13 cellular contexts compared by ENCODE assay signal in the genomic region with DNA sequence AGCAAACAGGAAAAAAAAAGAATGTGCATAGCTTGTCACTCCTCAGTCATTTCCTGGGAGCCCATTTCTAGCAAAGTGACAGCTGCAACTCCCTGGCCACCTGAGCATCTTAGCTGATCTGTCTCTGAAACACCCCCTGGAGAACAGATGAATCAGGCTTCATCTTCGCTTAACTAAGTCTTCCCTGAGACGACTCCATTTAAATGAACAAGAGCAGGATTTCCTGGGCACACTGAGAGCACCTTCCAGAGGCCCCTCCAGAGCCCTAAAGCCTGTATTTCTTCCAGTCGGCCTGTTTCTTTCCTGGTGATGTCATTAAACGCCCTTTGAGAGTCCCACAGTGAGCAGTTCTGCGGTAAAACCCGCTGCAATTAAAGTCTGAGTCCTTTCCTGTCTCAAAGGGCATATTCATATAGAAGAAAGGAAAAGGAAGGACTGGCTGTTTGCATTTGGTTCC. TPM values are rescaled to one million over a fixed set of nuclear protein-coding genes. Genes with fewer than 3 reads are reported as not detected.
DNase-seq lines count a peak whose midpoint lies in the region; ATAC-seq, FAIRE-seq and TF ChIP-seq lines count a peak whose summit lies in the region.
"Had no signal": no experiment of that assay in that cellular context is flagged by ENCODE, and none has a peak within 500 bp of the region (broad histone marks: within the 10 kb centered on the region; RNA-seq: fewer than 3 reads in every experiment).

No MANE protein-coding gene starts in this region.

- FAIRE-seq in endothelial cell of umbilical vein (lab: Jason Lieb, UNC), result peak; percentile 98
- no peak for FAIRE-seq in urothelium cell line (lab: Jason Lieb, UNC)
- FAIRE-seq: K562, keratinocyte had no signal

- H3K36me3 ChIP-seq in heart right ventricle, result peaks cover 0 to 85% (median 0%) of the 10 kb centered on the region in 9 donors
- no peaks in the 10 kb centered on the region for H3K36me3 ChIP-seq in endothelial cell of umbilical vein (ENCODE audit: control insufficient read depth in 2 of 2, extremely low read depth in 1 of 2, insufficient read depth in 2 of 2, low read length in 2 of 2)

- H3K9me1 ChIP-seq in endothelial cell of umbilical vein (replicated peaks; ENCODE audit: control insufficient read depth, extremely low read depth, insufficient read depth, low read length), result no peaks in the 10 kb centered on the region

- dilution Hi-C loops in endothelial cell of umbilical vein (cut with MboI; ENCODE audit: extremely low pct_ligation_motif_present, low sequenced_read_pairs), result no loop called here

- H3K9ac ChIP-seq in endothelial cell of umbilical vein (replicated peaks; ENCODE audit: extremely low read depth, insufficient read depth, low read length), result peak overlapping the region; percentile 60

- H3K4me1 ChIP-seq in heart right ventricle, result peaks cover 8 to 86% (median 46%) of the 10 kb centered on the region in 9 donors
- peaks cover 38% of the 10 kb centered on the region for H3K4me1 ChIP-seq in endothelial cell of umbilical vein (ENCODE audit: control insufficient read depth, extremely low read depth, insufficient read depth, low read length)

- POLR2A ChIA-PET in endothelial cell of umbilical vein (lab: Charles Lee), result interaction anchor here (1.5 kb wide), 1 partner anchor 15 kb away, joined by 3 read pairs; no protein-coding TSS in a partner anchor

- H3K9me3 ChIP-seq in heart right ventricle (peaks cover 0 to 9% (median 0%) of the 10 kb centered on the region in 11 donors), endothelial cell of umbilical vein (replicated peaks; ENCODE audit: control insufficient read depth, insufficient read depth, low read length) (no peaks in the 10 kb centered on the region)

- DNase-seq in heart right ventricle (no peak), Right ventricle myocardium inferior (ENCODE audit: missing footprints) (no peak), RKO (ENCODE audit: low spot score) (peak; percentile 13), endothelial cell of umbilical vein (ENCODE audit: low read depth, low spot score) (peak; percentile 77), urothelium cell line (ENCODE audit: low spot score) (peak; percentile 49), NCI-H1105 (lab: John Stamatoyannopoulos, UW) (no peak)
- DNase-seq: effector CD4-positive, alpha-beta T cell; stimulated activated naive B cell treated with anti-CD40 and anti-IgM and Interleukin-4, amounts not matched to agents 10 μg/mL and 1 μg/mL and 100 μg/mL, for 72 hours had no signal

- intact Hi-C loops in heart right ventricle (cut with DNase I) (no loop called here), Right ventricle myocardium inferior (cut with DNase I) (no loop called here), endothelial cell of umbilical vein (cut with micrococcal nuclease) (loop anchor here (1.0 to 5.0 kb wide), 5 partner anchors 11 to 90 kb away; partner anchors contain the start of genes SMAD5 and TGFBI)

- TF ChIP-seq POLR2A in endothelial cell of umbilical vein (IDR thresholded peaks at IDR 0.05; ENCODE audit: low read depth, low read length), result peak; percentile 42

- H3K4me3 ChIP-seq in heart right ventricle (no peak overlapping the region), endothelial cell of umbilical vein (replicated peaks in 1 of 3; ENCODE audit: insufficient read depth in 1 of 3, low read depth in 1 of 3, low read length in 3 of 3) (no peak overlapping the region)
- H3K4me3 ChIP-seq: K562 had no signal

- H3K27ac ChIP-seq in heart right ventricle (peak overlapping the region in 7 of 10 donors; percentile 13 to 68 (median 43)), endothelial cell of umbilical vein (ENCODE audit: insufficient read depth, low read depth, low read length) (peak overlapping the region; percentile 85)

- H3K27me3 ChIP-seq in heart right ventricle (no peaks in the 10 kb centered on the region), endothelial cell of umbilical vein (ENCODE audit: control insufficient read depth in 2 of 2, insufficient read depth in 2 of 2, low read length in 2 of 2) (no peaks in the 10 kb centered on the region)

- no peaks in the 10 kb centered on the region for H4K20me1 ChIP-seq in endothelial cell of umbilical vein (replicated peaks; ENCODE audit: control insufficient read depth, extremely low read depth, insufficient read depth, low read length)

- TF ChIP-seq CTCF in heart right ventricle (IDR thresholded peaks at IDR 0.05) (no peak), endothelial cell of umbilical vein (IDR thresholded peaks at IDR 0.05; ENCODE audit: extremely low read depth in 1 of 2, insufficient read depth in 1 of 2, low read depth in 1 of 2, low read length in 2 of 2) (no peak)

- 36 to 47% methylated on average over 6 of the region's 6 CpGs for WGBS in heart right ventricle, 2 donors

- no peak overlapping the region for H2AFZ ChIP-seq in endothelial cell of umbilical vein (ENCODE audit: low read depth, low read length)

- no TSS peak for BruUV-seq in endothelial cell of umbilical vein (replicated peaks; lab: Mats Ljungman, UMichigan)

- H3K4me2 ChIP-seq in endothelial cell of umbilical vein (ENCODE audit: insufficient read depth, low read length), result peak overlapping the region; percentile 64

- CTCF ChIA-PET in endothelial cell of umbilical vein (lab: Charles Lee), result interaction anchor here (0.8 to 2.2 kb wide), 5 partner anchors 12 to 66 kb away, joined by 3 to 10 read pairs (median 5); partner anchors contain the start of gene TGFBI

- ATAC-seq in heart right ventricle, result peak in 2 of 8 donors; percentile 15 to 22
- ATAC-seq in Right ventricle myocardium inferior, result no peak
- ATAC-seq in GM18519 (IDR thresholded peaks at IDR 0.05; ENCODE audit: low FRiP score, unreplicated experiment), result no peak
- no peak for ATAC-seq in HG03095 (IDR thresholded peaks at IDR 0.05; ENCODE audit: unreplicated experiment)
- ATAC-seq: K562, sciatic nerve had no signal

- no peaks in the 10 kb centered on the region for H3K79me2 ChIP-seq in endothelial cell of umbilical vein (ENCODE audit: control insufficient read depth, insufficient read depth, low read length)

TF ChIP-seq in endothelial cell of umbilical vein, 7 proteins besides CTCF, POLR2A, EP300 and RAD21:
- TF ChIP-seq FOS (IDR thresholded peaks at IDR 0.05; ENCODE audit: borderline replicate concordance, insufficient read depth, low read length) (peak; percentile 72), MYC (IDR thresholded peaks at IDR 0.05; ENCODE audit: low read depth, low read length) (no peak), EZH2 (IDR thresholded peaks at IDR 0.05; ENCODE audit: borderline replicate concordance, low read depth, low read length, severe bottlenecking) (no peak), MAX (IDR thresholded peaks at IDR 0.05; ENCODE audit: insufficient read depth, insufficient read length) (no peak), JUN (IDR thresholded peaks at IDR 0.05; ENCODE audit: borderline replicate concordance, insufficient read depth, insufficient read length, low read depth) (no peak), POLR2AphosphoS5 (IDR thresholded peaks at IDR 0.05; ENCODE audit: insufficient read depth, low read depth, low read length) (peak; percentile 76), GATA2 (IDR thresholded peaks at IDR 0.05; ENCODE audit: insufficient read depth, insufficient read length, low read depth, low read length) (peak; percentile 44)

RNA-seq across cellular contexts. Expression of gene TGFBI, which starts 13.9 kb away (rescaled TPM):
- total RNA-seq in heart right ventricle (100 to 1,000 TPM in 1 of 10 donors, 10 to 100 TPM in 9; 29.6 to 137 (median 46.2) TPM), Right ventricle myocardium inferior (66.5 TPM), endothelial cell of umbilical vein (6.5 and 8.7 TPM in 2 replicates)
- polyA plus RNA-seq in heart right ventricle (10 to 100 TPM; 65.5 to 69.9 TPM), endothelial cell of umbilical vein (18.0 and 18.9 TPM in 2 replicates)
- 24.0 and 30.3 TPM in 2 replicates for polyA plus RNA-seq in endothelial cell of umbilical vein (2011; cell fraction: cytosol; rRNA removed)
- 25.3 and 32.0 TPM in 2 replicates for polyA plus RNA-seq in endothelial cell of umbilical vein (2011; cell fraction: nucleus; rRNA removed)
- polyA plus RNA-seq in endothelial cell of umbilical vein (2012), result 74.6 and 97.3 TPM in 2 replicates
- 20.9 and 23.9 TPM in 2 replicates for polyA minus RNA-seq in endothelial cell of umbilical vein
- polyA minus RNA-seq in endothelial cell of umbilical vein (2011; cell fraction: cytosol; rRNA and poly(A)+ RNA removed), result 16.9 TPM
- 9.4 and 11.5 TPM in 2 replicates for polyA minus RNA-seq in endothelial cell of umbilical vein (2011; cell fraction: nucleus; rRNA and poly(A)+ RNA removed)

Comparison
In these comparisons a context has a peak if more than half of its experiments do, and no peak if none do; other contexts are left out.
1. DNase-seq: peak in RKO (single experiment), endothelial cell of umbilical vein (single experiment) and urothelium cell line (single experiment); none in heart right ventricle (0 of 2), Right ventricle myocardium inferior (single experiment) and NCI-H1105 (single experiment).